In the genomic region with DNA sequence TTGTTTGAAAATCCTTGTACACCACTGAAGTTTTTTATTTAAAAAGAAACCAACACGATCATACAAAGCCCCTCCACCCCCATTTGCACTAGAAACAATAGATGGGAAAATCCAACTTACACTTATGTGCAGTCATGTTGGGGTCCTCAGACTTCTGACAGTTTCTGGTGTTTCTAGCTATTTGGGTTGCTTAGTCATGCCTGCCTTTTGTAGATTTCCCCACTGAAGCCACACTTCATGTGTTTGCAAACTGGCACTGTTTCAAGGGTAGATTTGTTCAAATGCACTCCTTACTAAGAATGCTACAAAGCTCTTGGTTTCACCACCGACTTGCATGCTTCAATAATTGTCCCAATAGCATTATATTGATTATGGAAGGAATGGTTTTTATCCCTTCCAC, we compare ENCODE assay signal across 14 cellular contexts. TPM values are rescaled to one million over a fixed set of nuclear protein-coding genes. Genes with fewer than 3 reads are reported as not detected.
A peak's percentile ranks its signal among the peaks of the same experiment; 100 is the strongest.
DNase-seq lines count a peak whose midpoint lies in the region; ATAC-seq, FAIRE-seq and TF ChIP-seq lines count a peak whose summit lies in the region.
"Had no signal": no experiment of that assay in that cellular context is flagged by ENCODE, and none has a peak within 500 bp of the region (broad histone marks: within the 10 kb centered on the region; RNA-seq: fewer than 3 reads in every experiment).

No MANE protein-coding gene starts in this region.

- no peak for TF ChIP-seq RAD21 in HCT116 (IDR thresholded peaks at IDR 0.05; ENCODE audit: low read depth)

- no TSS peak for BruUV-seq in A673 (replicated peaks; lab: Mats Ljungman, UMichigan)
- TSS peak; percentile 50 for BruUV-seq in HCT116 (replicated peaks; lab: Mats Ljungman, UMichigan)

- RAD21 ChIA-PET in HCT116 (lab: Charles Lee; ENCODE audit: low non-redundant PET in 1 of 2, low total read pairs in 2 of 2, uncharacterized antibody in 2 of 2, unreplicated experiment in 2 of 2): no interaction called here

- ATAC-seq in HCT116 (no peak), HG03280 (IDR thresholded peaks at IDR 0.05; ENCODE audit: unreplicated experiment) (no peak)
- ATAC-seq in naive thymus-derived CD8-positive, alpha-beta T cell: no peak
- ATAC-seq: activated naive CD4-positive, alpha-beta T cell treated with anti-CD3 and anti-CD28 coated beads, Interleukin-2, amount 50 U/mL, for 72 hours had no signal

- TF ChIP-seq CTCF in A673 (conservative IDR thresholded peaks at IDR 0.05; ENCODE audit: low read depth, low read length): no peak
- TF ChIP-seq CTCF in HCT116 (IDR thresholded peaks at IDR 0.05 in 2 of 3, conservative IDR thresholded peaks at IDR 0.05 in 1 of 3; ENCODE audit: borderline replicate concordance in 1 of 3, insufficient read depth in 1 of 3, low read depth in 2 of 3, low read length in 2 of 3): no peak
- TF ChIP-seq CTCF in brain (conservative IDR thresholded peaks at IDR 0.05): no peak

- no peak for FAIRE-seq in H54 (lab: Jason Lieb, UNC)
- FAIRE-seq: small intestine had no signal

- H3K9ac ChIP-seq in HCT116 (ENCODE audit: low read length): no peak overlapping the region
- H3K9ac ChIP-seq in mucosa of rectum (ENCODE audit: low read depth in 1 of 2, low read length in 2 of 2): peak overlapping the region in 1 of 2 donors; percentile 30

- H4K20me1 ChIP-seq in HCT116 (ENCODE audit: insufficient read depth): no peaks in the 10 kb centered on the region

- H3K79me2 ChIP-seq in HCT116 (ENCODE audit: insufficient read depth, low read length): no peaks in the 10 kb centered on the region

- no peaks in the 10 kb centered on the region for H3K9me3 Mint-ChIP-seq in brain
- no peaks in the 10 kb centered on the region for H3K9me3 Mint-ChIP-seq in naive thymus-derived CD8-positive, alpha-beta T cell
- H3K9me3 Mint-ChIP-seq: activated naive CD4-positive, alpha-beta T cell treated with anti-CD3 and anti-CD28 coated beads, Interleukin-2, amount 50 U/mL, for 72 hours; T-helper 2 cell treated with Interferon-gamma antibody and Interleukin-4, amounts not matched to agents 5 μg/mL and 100 μg/mL, for 36 hours had no signal

- peak overlapping the region in 1 of 5 experiments; percentile 91 for H3K27ac Mint-ChIP-seq in brain
- no peak overlapping the region for H3K27ac Mint-ChIP-seq in naive thymus-derived CD8-positive, alpha-beta T cell
- H3K27ac Mint-ChIP-seq: activated naive CD4-positive, alpha-beta T cell treated with anti-CD3 and anti-CD28 coated beads, Interleukin-2, amount 50 U/mL, for 72 hours; T-helper 2 cell treated with Interferon-gamma antibody and Interleukin-4, amounts not matched to agents 5 μg/mL and 100 μg/mL, for 36 hours had no signal

- CTCF ChIA-PET in A673 (lab: Charles Lee) (no interaction called here), HCT116 (lab: Charles Lee) (interaction anchor here (1.5 kb wide), 1 partner anchor 62 kb away, joined by 4 read pairs; no protein-coding TSS in a partner anchor)

- intact Hi-C loops in A673 (cut with micrococcal nuclease; ENCODE audit: unreplicated experiment): no loop called here
- intact Hi-C loops in HCT116 (cut with micrococcal nuclease): no loop called here

- H3K9me3 ChIP-seq in A673 (ENCODE audit: low read depth, low read length, poor library complexity, severe bottlenecking): no peaks in the 10 kb centered on the region
- H3K9me3 ChIP-seq in HCT116 (ENCODE audit: control insufficient read depth in 1 of 2, insufficient read depth in 1 of 2, low read depth in 1 of 2, low read length in 2 of 2): no peaks in the 10 kb centered on the region
- H3K9me3 ChIP-seq in mucosa of rectum (ENCODE audit: control insufficient read depth in 2 of 2, low read length in 2 of 2): no peaks in the 10 kb centered on the region

- no peak overlapping the region for H3K27ac ChIP-seq in A673 (ENCODE audit: low read depth, low read length, poor library complexity, severe bottlenecking)
- H3K27ac ChIP-seq in HCT116 (ENCODE audit: low read depth, low read length): no peak overlapping the region
- peak overlapping the region in 1 of 2 donors; percentile 19 for H3K27ac ChIP-seq in mucosa of rectum (ENCODE audit: low read depth in 2 of 2, low read length in 2 of 2)

- peaks cover 53% of the 10 kb centered on the region for H3K4me1 Mint-ChIP-seq in brain
- peaks cover 5 to 20% (median 11%) of the 10 kb centered on the region in 4 donors for H3K4me1 Mint-ChIP-seq in naive thymus-derived CD8-positive, alpha-beta T cell

- TF ChIP-seq POLR2A in HCT116 (IDR thresholded peaks at IDR 0.05; ENCODE audit: borderline replicate concordance, extremely low read depth, insufficient read depth, insufficient read length) (no peak), H54 (IDR thresholded peaks at IDR 0.05; ENCODE audit: low read depth, low read length) (no peak)

- H2AFZ ChIP-seq in HCT116 (ENCODE audit: low read depth, low read length, poor library complexity, severe bottlenecking): no peak overlapping the region

- H3K4me1 ChIP-seq in A673 (ENCODE audit: insufficient read depth, low read length, poor library complexity, severe bottlenecking) (peaks cover 13% of the 10 kb centered on the region), HCT116 (ENCODE audit: control insufficient read depth in 1 of 2, insufficient read depth in 2 of 2, low read length in 2 of 2) (peaks cover 6 to 17% of the 10 kb centered on the region in 2 experiments; a peak in 3 of 4 replicates), mucosa of rectum (ENCODE audit: control insufficient read depth in 2 of 2, insufficient read depth in 2 of 2, low read length in 2 of 2) (peaks cover 4 to 13% of the 10 kb centered on the region in 2 donors)

- no peaks in the 10 kb centered on the region for H3K36me3 ChIP-seq in A673 (ENCODE audit: insufficient read depth, low read length, poor library complexity, severe bottlenecking)
- no peaks in the 10 kb centered on the region for H3K36me3 ChIP-seq in HCT116 (ENCODE audit: control insufficient read depth in 1 of 2, insufficient read depth in 2 of 2, low read length in 2 of 2)
- H3K36me3 ChIP-seq in mucosa of rectum (ENCODE audit: control insufficient read depth in 2 of 2, insufficient read depth in 2 of 2, low read length in 2 of 2): no peaks in the 10 kb centered on the region

- H3K4me3 Mint-ChIP-seq in brain: peak overlapping the region; percentile 91 to 99 (median 94)
- H3K4me3 Mint-ChIP-seq in naive thymus-derived CD8-positive, alpha-beta T cell: peak overlapping the region in 3 of 10 donors; percentile 3 to 46 (median 15)

- H3K4me2 ChIP-seq in HCT116 (ENCODE audit: low read length): no peak overlapping the region

- H3K9me2 ChIP-seq in HCT116 (ENCODE audit: insufficient read depth): no peaks in the 10 kb centered on the region

- H3K27me3 ChIP-seq in A673 (replicated peaks; ENCODE audit: insufficient read depth, low read depth, low read length, poor library complexity) (no peaks in the 10 kb centered on the region), HCT116 (ENCODE audit: insufficient read depth, low read length) (no peaks in the 10 kb centered on the region; the same call in 1 of the 2 replicates), mucosa of rectum (ENCODE audit: control insufficient read depth in 2 of 2, insufficient read depth in 2 of 2, low read length in 2 of 2) (no peaks in the 10 kb centered on the region)

- H3K36me3 Mint-ChIP-seq in brain: no peaks in the 10 kb centered on the region
- H3K36me3 Mint-ChIP-seq in naive thymus-derived CD8-positive, alpha-beta T cell: no peaks in the 10 kb centered on the region

- POLR2A ChIA-PET in A673 (lab: Charles Lee; ENCODE audit: low non-redundant PET) (interaction anchor here (0.7 kb wide), 1 partner anchor 32 kb away, joined by 3 read pairs; no protein-coding TSS in a partner anchor), HCT116 (lab: Charles Lee) (no interaction called here)
- POLR2A ChIA-PET in naive thymus-derived CD8-positive, alpha-beta T cell (lab: Charles Lee): interaction anchor here (0.6 kb wide), 1 partner anchor 699 kb away, joined by 3 read pairs; no protein-coding TSS in a partner anchor

- peaks cover 24% of the 10 kb centered on the region for H3K27me3 Mint-ChIP-seq in brain
- H3K27me3 Mint-ChIP-seq in naive thymus-derived CD8-positive, alpha-beta T cell: peaks cover 20 to 53% (median 29%) of the 10 kb centered on the region in 5 donors

- DNase-seq in A673 (ENCODE audit: low spot score) (no peak), HCT116 (ENCODE audit: low read depth, low spot score) (no peak), H54 (ENCODE audit: insufficient read length, low spot score) (no peak), dedifferentiated amniotic fluid mesenchymal stem cell (ENCODE audit: extremely low spot score) (no peak)
- DNase-seq in naive thymus-derived CD8-positive, alpha-beta T cell: no peak
- DNase-seq: activated CD8-positive, alpha-beta memory T cell treated with anti-CD3 and anti-CD28 coated beads for 24 hours; hippocampal formation; midbrain; small intestine had no signal

- H3K4me3 ChIP-seq in A673 (ENCODE audit: low read depth, low read length, poor library complexity, severe bottlenecking) (peak overlapping the region; percentile 87), HCT116 (replicated peaks in 1 of 2; ENCODE audit: low read depth in 1 of 2, low read length in 2 of 2) (no peak overlapping the region), mucosa of rectum (ENCODE audit: low read length in 2 of 2) (peak overlapping the region; percentile 71 to 87)

TF ChIP-seq in HCT116, 20 proteins besides CTCF, POLR2A, EP300 and RAD21 (continues in another document):
- TF ChIP-seq ZBTB33 (IDR thresholded peaks at IDR 0.05; ENCODE audit: extremely low read depth, insufficient replicate concordance, low read length) (no peak), SRF (IDR thresholded peaks at IDR 0.05; ENCODE audit: low read depth) (no peak), ELF1 (IDR thresholded peaks at IDR 0.05; ENCODE audit: borderline replicate concordance, low read depth) (no peak), TCF7L2 (IDR thresholded peaks at IDR 0.05; ENCODE audit: borderline replicate concordance, extremely low read depth, insufficient read depth, insufficient read length) (no peak)

RNA-seq across cellular contexts. Expression of gene SH3BGRL2, which starts 1.5 kb away (rescaled TPM):
- total RNA-seq in A673 (2021) (12.0 and 13.5 TPM in 2 replicates), HCT116 (2021; ENCODE audit: unreplicated experiment) (5.2 TPM)
- polyA plus RNA-seq in HCT116 (2012): 1.4 and 1.5 TPM in 2 replicates
- polyA plus RNA-seq in brain (ENCODE audit: insufficient read depth, low read depth, low replicate concordance): 34.4 TPM
- total RNA-seq in naive thymus-derived CD8-positive, alpha-beta T cell: 10 to 100 TPM; 21.3 to 23.4 TPM
- polyA plus RNA-seq in naive thymus-derived CD8-positive, alpha-beta T cell: 1 to 10 TPM; 1.3 to 3.7 (median 2.6) TPM

Comparison
In these comparisons a context has a peak if more than half of its experiments do, and no peak if none do; other contexts are left out.
1. H3K4me3 ChIP-seq: peak in A673 (single experiment) and mucosa of rectum (2 of 2); none in HCT116 (0 of 2).